In genomic region chr7:6706666-6707407, GRCh38 we compare ENCODE assay signal across 8 cellular contexts. TPM values are rescaled to one million over a fixed set of nuclear protein-coding genes. Genes with fewer than 3 reads are reported as not detected.
A peak's percentile ranks its signal among the peaks of the same experiment; 100 is the strongest.
DNase-seq lines count a peak whose midpoint lies in the region; ATAC-seq and TF ChIP-seq lines count a peak whose summit lies in the region.

ZNF12 (minus strand) TSS chr7:6706947; CDS start chr7:6705173, 1,774 bp downstream.

- peak; percentile 93 for ATAC-seq in naive thymus-derived CD4-positive, alpha-beta T cell
- ATAC-seq in stimulated activated memory B cell treated with anti-CD40 and anti-IgM and Interleukin-4, amounts not matched to agents 10 μg/mL and 1 μg/mL and 100 μg/mL, for 72 hours: peak; percentile 96

- peak within 1 kb of the TSS; percentile 83 for H3K4me3 ChIP-seq in LNCaP clone FGC (ENCODE audit: low read depth, low read length)
- H3K4me3 ChIP-seq in fibroblast of lung (replicated peaks in 1 of 4; ENCODE audit: control extremely low read depth in 1 of 4, insufficient read depth in 1 of 4, low read depth in 3 of 4, low read length in 4 of 4): peak within 1 kb of the TSS; percentile 50 to 97 (median 88)
- H3K4me3 ChIP-seq in naive thymus-derived CD4-positive, alpha-beta T cell (ENCODE audit: low read length): peak within 1 kb of the TSS; percentile 68

- no peaks in the 10 kb centered on the region for H3K4me1 ChIP-seq in fibroblast of lung (ENCODE audit: control insufficient read depth, extremely low read depth, insufficient read depth, low read length)
- H3K4me1 ChIP-seq in naive thymus-derived CD4-positive, alpha-beta T cell (ENCODE audit: control insufficient read depth in 2 of 2, insufficient read depth in 2 of 2, low read length in 2 of 2): peaks cover 26 to 33% of the 10 kb centered on the region in 2 donors

- H3K9me3 Mint-ChIP-seq in naive thymus-derived CD4-positive, alpha-beta T cell: peaks cover 0 to 36% (median 15%) of the 10 kb centered on the region in 11 donors
- H3K9me3 Mint-ChIP-seq in stimulated activated memory B cell treated with anti-CD40 and anti-IgM and Interleukin-4, amounts not matched to agents 10 μg/mL and 1 μg/mL and 100 μg/mL, for 72 hours: peaks cover 16% of the 10 kb centered on the region

- CTCF ChIA-PET in naive thymus-derived CD4-positive, alpha-beta T cell (lab: Charles Lee): interaction anchor here (1.2 kb wide), 1 partner anchor 22 kb away, joined by 3 read pairs; no protein-coding TSS in a partner anchor

- no peaks in the 10 kb centered on the region for H3K27me3 ChIP-seq in fibroblast of lung (ENCODE audit: control insufficient read depth, insufficient read depth, low read length)
- no peaks in the 10 kb centered on the region for H3K27me3 ChIP-seq in naive thymus-derived CD4-positive, alpha-beta T cell (ENCODE audit: control insufficient read depth in 2 of 2, insufficient read depth in 2 of 2, low read length in 2 of 2)

- H3K79me2 ChIP-seq in fibroblast of lung (ENCODE audit: control insufficient read depth, insufficient read depth, low read length): peaks cover 42% of the 10 kb centered on the region

- peaks cover 6% of the 10 kb centered on the region for H3K36me3 ChIP-seq in fibroblast of lung (ENCODE audit: control insufficient read depth, insufficient read depth, low read length)
- H3K36me3 ChIP-seq in naive thymus-derived CD4-positive, alpha-beta T cell (ENCODE audit: control insufficient read depth in 2 of 3, insufficient read depth in 3 of 3, low read length in 3 of 3): peaks cover 6 to 23% (median 18%) of the 10 kb centered on the region in 3 experiments

- H3K4me1 Mint-ChIP-seq in naive thymus-derived CD4-positive, alpha-beta T cell: peaks cover 34 to 56% (median 39%) of the 10 kb centered on the region in 7 donors
- H3K4me1 Mint-ChIP-seq in stimulated activated memory B cell treated with anti-CD40 and anti-IgM and Interleukin-4, amounts not matched to agents 10 μg/mL and 1 μg/mL and 100 μg/mL, for 72 hours: peaks cover 48% of the 10 kb centered on the region

- POLR2A ChIA-PET in naive thymus-derived CD4-positive, alpha-beta T cell (lab: Charles Lee): interaction anchor here (0.5 to 0.9 kb wide), 3 partner anchors 15 to 1541 kb away, joined by 3 to 4 read pairs (median 3); no protein-coding TSS in a partner anchor

- H3K4me3 Mint-ChIP-seq in naive thymus-derived CD4-positive, alpha-beta T cell: peak within 1 kb of the TSS; percentile 92 to 98 (median 94)
- peak within 1 kb of the TSS; percentile 81 for H3K4me3 Mint-ChIP-seq in stimulated activated memory B cell treated with anti-CD40 and anti-IgM and Interleukin-4, amounts not matched to agents 10 μg/mL and 1 μg/mL and 100 μg/mL, for 72 hours

- DNase-seq in EL: peak; percentile 95
- peak; percentile 99 for DNase-seq in H4 (ENCODE audit: low spot score)
- peak; percentile 79 for DNase-seq in LNCaP clone FGC (ENCODE audit: low read depth)
- peak; percentile 98 for DNase-seq in RPMI8226
- peak; percentile 89 to 92 for DNase-seq in activated T-helper 1 cell treated with anti-CD3 and anti-CD28 coated beads, Interleukin-2, amount 50 U/mL, for 16 hours (ENCODE audit: low read depth in 1 of 2, low spot score in 1 of 2)
- peak; percentile 88 to 95 for DNase-seq in fibroblast of lung (ENCODE audit: low read depth in 2 of 2)
- peak; percentile 88 to 96 (median 92) for DNase-seq in naive thymus-derived CD4-positive, alpha-beta T cell

- intact Hi-C loops in naive thymus-derived CD4-positive, alpha-beta T cell (cut with micrococcal nuclease): loop anchor here (1.0 to 10.0 kb wide), 6 partner anchors 22 to 926 kb away; partner anchors contain the start of genes INTS15 (in 2 of the 2), ZNF316 (in 2 of the 2) and RNF216 (in 1 of the 2)

- peaks cover 2% of the 10 kb centered on the region for H3K9me3 ChIP-seq in fibroblast of lung (ENCODE audit: control insufficient read depth, insufficient read depth, low read depth, low read length)
- peaks cover 0 to 5% (median 0%) of the 10 kb centered on the region in 3 experiments for H3K9me3 ChIP-seq in naive thymus-derived CD4-positive, alpha-beta T cell (ENCODE audit: control insufficient read depth in 2 of 3, low read length in 3 of 3)

- peak within 1 kb of the TSS; percentile 93 for H3K4me2 ChIP-seq in fibroblast of lung (ENCODE audit: extremely low read depth, insufficient read depth, low read length)

- peak within 1 kb of the TSS; percentile 100 for H2AFZ ChIP-seq in fibroblast of lung (ENCODE audit: low read length)

- peaks cover 18 to 44% (median 33%) of the 10 kb centered on the region in 5 donors for H3K36me3 Mint-ChIP-seq in naive thymus-derived CD4-positive, alpha-beta T cell
- H3K36me3 Mint-ChIP-seq in stimulated activated memory B cell treated with anti-CD40 and anti-IgM and Interleukin-4, amounts not matched to agents 10 μg/mL and 1 μg/mL and 100 μg/mL, for 72 hours: peaks cover 7% of the 10 kb centered on the region

- H3K27ac Mint-ChIP-seq in naive thymus-derived CD4-positive, alpha-beta T cell: peak within 1 kb of the TSS; percentile 88 to 96 (median 92)
- peak within 1 kb of the TSS; percentile 84 for H3K27ac Mint-ChIP-seq in stimulated activated memory B cell treated with anti-CD40 and anti-IgM and Interleukin-4, amounts not matched to agents 10 μg/mL and 1 μg/mL and 100 μg/mL, for 72 hours

- no peaks in the 10 kb centered on the region for H4K20me1 ChIP-seq in fibroblast of lung (ENCODE audit: control insufficient read depth, extremely low read depth, insufficient read depth, low read length)

- H3K27me3 Mint-ChIP-seq in naive thymus-derived CD4-positive, alpha-beta T cell: peaks cover 0 to 8% (median 5%) of the 10 kb centered on the region in 5 donors
- H3K27me3 Mint-ChIP-seq in stimulated activated memory B cell treated with anti-CD40 and anti-IgM and Interleukin-4, amounts not matched to agents 10 μg/mL and 1 μg/mL and 100 μg/mL, for 72 hours: no peaks in the 10 kb centered on the region

- H3K27ac ChIP-seq in fibroblast of lung (ENCODE audit: insufficient read depth, low read length): peak within 1 kb of the TSS; percentile 65
- peak within 1 kb of the TSS; percentile 85 for H3K27ac ChIP-seq in naive thymus-derived CD4-positive, alpha-beta T cell (ENCODE audit: low read depth, low read length)

- peak within 1 kb of the TSS; percentile 97 for H3K9ac ChIP-seq in fibroblast of lung (ENCODE audit: insufficient read depth, low read length)

- TF ChIP-seq CTCF in LNCaP clone FGC (IDR thresholded peaks at IDR 0.05; ENCODE audit: control insufficient read depth, extremely low read depth, insufficient read depth): no peak
- no peak for TF ChIP-seq CTCF in fibroblast of lung (conservative IDR thresholded peaks at IDR 0.05 in 1 of 2, IDR thresholded peaks at IDR 0.05 in 1 of 2; ENCODE audit: low read depth in 1 of 2, low read length in 2 of 2)

RNA-seq across cellular contexts. Expression of gene ZNF12, which starts in this region (rescaled TPM):
- total RNA-seq in H4 (2014; rRNA removed; shearing (Covaris generic)): 17.5 and 27.3 TPM in 2 replicates
- total RNA-seq in fibroblast of lung: 17.8 and 19.0 TPM in 2 replicates
- polyA plus RNA-seq in fibroblast of lung: 10.9 and 15.9 TPM in 2 replicates
- 7.4 and 10.6 TPM in 2 replicates for polyA plus RNA-seq in fibroblast of lung (2012)
- 1.2 and 3.0 TPM in 2 replicates for polyA minus RNA-seq in fibroblast of lung (ENCODE audit: low replicate concordance)
- 10 to 100 TPM; 26.2 to 58.1 (median 29.3) TPM for total RNA-seq in naive thymus-derived CD4-positive, alpha-beta T cell
- polyA plus RNA-seq in naive thymus-derived CD4-positive, alpha-beta T cell: 10 to 100 TPM; 25.2 to 33.4 TPM

Comparison
In these comparisons a context has a peak if more than half of its experiments do, and no peak if none do; other contexts are left out.
1. Peak in every context shown above with its lines: DNase-seq, ATAC-seq, H3K4me3 ChIP-seq and H3K27ac ChIP-seq.